13 cellular contexts compared by ENCODE assay signal in the genomic region with DNA sequence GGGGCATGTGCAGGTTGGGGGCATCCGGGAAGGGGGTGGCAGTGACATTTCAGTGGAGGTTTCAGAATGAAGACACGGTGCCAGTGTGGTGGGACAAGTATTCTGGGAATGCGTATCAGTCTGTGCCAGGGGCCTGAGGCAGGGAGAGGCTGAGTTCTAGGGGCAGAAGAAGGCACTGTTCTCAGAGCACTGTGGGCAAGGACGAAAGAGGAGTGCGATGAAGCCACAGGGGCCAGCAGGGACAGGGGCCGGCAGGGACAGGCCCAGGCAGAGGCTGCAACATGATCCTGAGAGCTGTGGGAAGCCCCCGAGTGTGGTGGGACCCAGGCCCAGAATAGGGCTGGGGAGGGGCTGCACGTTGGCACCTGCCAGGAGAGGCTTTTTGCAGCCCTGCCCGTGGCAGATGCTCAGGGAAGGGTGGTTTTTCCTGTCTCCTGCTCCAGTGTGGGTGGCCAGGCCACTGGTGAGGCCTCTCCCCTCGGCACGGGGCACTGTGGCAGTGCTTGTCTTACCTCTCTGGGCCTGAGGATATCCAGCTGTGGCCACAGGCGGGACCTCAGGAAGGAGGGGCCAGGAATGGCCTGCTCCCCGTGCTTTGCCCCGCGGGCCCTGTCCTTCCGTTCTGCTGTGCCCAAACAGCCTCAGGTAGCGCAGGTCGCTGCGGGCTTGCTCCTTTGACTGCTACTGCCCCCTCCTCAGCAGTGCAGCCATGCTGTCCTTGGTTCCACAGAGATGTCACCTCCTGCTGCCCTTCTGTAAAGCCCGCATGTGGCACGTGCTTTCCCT. TPM values are rescaled to one million over a fixed set of nuclear protein-coding genes. Genes with fewer than 3 reads are reported as not detected.
DNase-seq lines count a peak whose midpoint lies in the region; ATAC-seq, FAIRE-seq and TF ChIP-seq lines count a peak whose summit lies in the region.
"Had no signal": no experiment of that assay in that cellular context is flagged by ENCODE, and none has a peak within 500 bp of the region (broad histone marks: within the 10 kb centered on the region; RNA-seq: fewer than 3 reads in every experiment).

No MANE protein-coding gene starts in this region.

- no TSS peak for BruUV-seq in IMR-90 (replicated peaks; lab: Mats Ljungman, UMichigan)

- in situ Hi-C loops in IMR-90 (cut with MboI; ENCODE audit: low sequenced_read_pairs): no loop called here

- H2BK15ac ChIP-seq in IMR-90 (ENCODE audit: low read depth, low read length) (no peak overlapping the region), neuronal stem cell (ENCODE audit: low read length) (peak overlapping the region; percentile 75)

- 83% methylated on average over 19 of the region's 21 CpGs for WGBS in A549 (ENCODE audit: missing lambda C conversion rate)
- WGBS in IMR-90 (ENCODE audit: extremely low coverage in 2 of 2, insufficient read length in 1 of 2), 2 experiments: 71% methylated on average over 16 of the region's 21 CpGs; no CpG with 5 or more reads in 1 of the 2 experiments
- WGBS in neuronal stem cell (ENCODE audit: extremely low coverage in 2 of 2, insufficient read length in 2 of 2, insufficient replicate concordance in 1 of 2), 2 donors: no CpG with 5 or more reads among the region's 21 CpGs

- H3K14ac ChIP-seq in IMR-90 (replicated peaks; ENCODE audit: low read depth, low read length) (no peak overlapping the region), neuronal stem cell (ENCODE audit: low read length) (peak overlapping the region; percentile 1)

- H3K9ac ChIP-seq in IMR-90 (ENCODE audit: low read depth, low read length) (no peak overlapping the region), neuronal stem cell (ENCODE audit: low read depth, low read length, poor library complexity) (peak overlapping the region; percentile 80)

- dilution Hi-C loops in IMR-90 (cut with HindIII; ENCODE audit: low sequenced_read_pairs, unreplicated experiment): no loop called here

- TF ChIP-seq RAD21 in A549 (conservative IDR thresholded peaks at IDR 0.05 in 1 of 2, IDR thresholded peaks at IDR 0.05 in 1 of 2) (no peak), IMR-90 (IDR thresholded peaks at IDR 0.05; ENCODE audit: low read length) (no peak)

- H3K36me3 ChIP-seq in IMR-90 (ENCODE audit: control insufficient read depth, insufficient read depth, low read length) (peaks cover 3% of the 10 kb centered on the region; the same call in 1 of the 2 replicates), neuronal stem cell (replicated peaks in 1 of 2; ENCODE audit: control insufficient read depth in 2 of 2, insufficient read depth in 2 of 2, low read length in 2 of 2) (peaks cover 4 to 9% of the 10 kb centered on the region in 2 donors)

- peaks cover 4% of the 10 kb centered on the region for H4K20me1 ChIP-seq in IMR-90 (ENCODE audit: insufficient read depth, low read length)

- POLR2A ChIA-PET in A549 (lab: Yijun Ruan, JAX): no interaction called here
- POLR2A ChIA-PET in IMR-90 (lab: Charles Lee; ENCODE audit: unreplicated experiment): no interaction called here

- TF ChIP-seq EP300 in A549 (IDR thresholded peaks at IDR 0.05): no peak

- H3K4ac ChIP-seq in IMR-90 (ENCODE audit: low read depth, low read length): no peak overlapping the region; the same call in 1 of the 2 replicates
- no peak overlapping the region for H3K4ac ChIP-seq in neuronal stem cell (ENCODE audit: low read length)

- H2BK120ac ChIP-seq in IMR-90 (ENCODE audit: low read depth, low read length) (no peak overlapping the region), neuronal stem cell (ENCODE audit: low read depth, low read length) (no peak overlapping the region)

- H4K8ac ChIP-seq in IMR-90 (ENCODE audit: low read depth in 2 of 2, low read length in 2 of 2): 0 out of 4 replicates have a peak overlapping the region, but pooled peaks of 1 of the 2 experiments have one; percentile 13
- H4K8ac ChIP-seq in neuronal stem cell (ENCODE audit: low read depth, low read length): peak overlapping the region; percentile 65

- TF ChIP-seq POLR2A in A549 (IDR thresholded peaks at IDR 0.05; ENCODE audit: low read length) (no peak), IMR-90 (IDR thresholded peaks at IDR 0.05; ENCODE audit: low read depth, low read length) (no peak)

- H3K27ac ChIP-seq in A549: peak overlapping the region in 1 of 2 experiments; percentile 32; a peak in 2 of 6 replicates
- no peak overlapping the region for H3K27ac ChIP-seq in IMR-90 (ENCODE audit: insufficient read depth, low read length)
- no peak overlapping the region for H3K27ac ChIP-seq in neuronal stem cell (replicated peaks; ENCODE audit: low read length)
- H3K27ac ChIP-seq: WERI-Rb-1 had no signal

- H3K79me1 ChIP-seq in IMR-90 (ENCODE audit: low read depth in 1 of 2, low read length in 2 of 2) (peaks cover 26 to 59% of the 10 kb centered on the region in 2 experiments), neuronal stem cell (ENCODE audit: low read depth, low read length) (peaks cover 15% of the 10 kb centered on the region)

- H3K18ac ChIP-seq in IMR-90 (ENCODE audit: low read depth, low read length) (no peak overlapping the region; the same call in 1 of the 2 replicates), neuronal stem cell (ENCODE audit: low read length) (peak overlapping the region; percentile 20)

- no peak overlapping the region for H2AK9ac ChIP-seq in IMR-90 (replicated peaks; ENCODE audit: low read depth, low read length, poor library complexity)

- H3K9me1 ChIP-seq in IMR-90 (ENCODE audit: insufficient read depth, low read length): peaks cover 10% of the 10 kb centered on the region; the same call in 1 of the 2 replicates

- H2AK5ac ChIP-seq in IMR-90 (ENCODE audit: low read depth, low read length) (no peak overlapping the region), neuronal stem cell (ENCODE audit: low read depth, low read length) (peak overlapping the region; percentile 53)

- no peak for DNase-seq in A549 (ENCODE audit: low read depth in 1 of 2, low spot score in 1 of 2)
- no peak for DNase-seq in IMR-90
- DNase-seq in Right ventricle myocardium superior: no peak
- DNase-seq in neuronal stem cell (ENCODE audit: low spot score): no peak
- DNase-seq in central memory CD4-positive, alpha-beta T cell: no peak
- DNase-seq in NCI-H524 (lab: John Stamatoyannopoulos, UW): no peak
- DNase-seq: NCI-H1092 treated with DMSO at 0.1 percent for 48 hours, WERI-Rb-1 had no signal

- no peak overlapping the region for H3K4me2 ChIP-seq in A549
- no peak overlapping the region for H3K4me2 ChIP-seq in IMR-90 (ENCODE audit: low read depth, low read length)
- no peak overlapping the region for H3K4me2 ChIP-seq in neuronal stem cell (ENCODE audit: insufficient read depth, low read length, poor library complexity, severe bottlenecking)

- peak overlapping the region; percentile 60 for H2BK12ac ChIP-seq in neuronal stem cell (ENCODE audit: low read length)

- CTCF ChIA-PET in A549 (lab: Yijun Ruan, JAX): interaction anchor here (1.4 to 4.9 kb wide), 5 partner anchors 9 to 54 kb away, joined by 5 to 30 read pairs (median 9); a partner anchor contains a TSS
- CTCF ChIA-PET in IMR-90 (lab: Yijun Ruan, JAX): interaction anchor here (1.6 kb wide), 1 partner anchor 42 kb away, joined by 4 read pairs; a partner anchor contains a TSS

- H3K9me3 ChIP-seq in A549: no peaks in the 10 kb centered on the region
- H3K9me3 ChIP-seq in IMR-90 (ENCODE audit: control insufficient read depth, insufficient read depth, low read length): no peaks in the 10 kb centered on the region
- H3K9me3 ChIP-seq in neuronal stem cell (replicated peaks in 1 of 2; ENCODE audit: control insufficient read depth in 2 of 2, insufficient read depth in 1 of 2, low read depth in 1 of 2, low read length in 2 of 2): peaks cover 2 to 16% of the 10 kb centered on the region in 2 donors
- H3K9me3 ChIP-seq: body of pancreas had no signal

- H4K5ac ChIP-seq in IMR-90 (ENCODE audit: low read depth, low read length): no peak overlapping the region; the same call in 1 of the 2 replicates

- H3K23ac ChIP-seq in IMR-90 (ENCODE audit: low read depth, low read length) (no peak overlapping the region), neuronal stem cell (ENCODE audit: low read depth, low read length, poor library complexity) (peak overlapping the region; percentile 85)

- no peak for FAIRE-seq in A549 (lab: Jason Lieb, UNC)
- FAIRE-seq: D721Med, islet of Langerhans had no signal

- intact Hi-C loops in IMR-90 (cut with micrococcal nuclease) (no loop called here), Right ventricle myocardium superior (cut with DNase I) (no loop called here)

- H3K27me3 ChIP-seq in IMR-90 (ENCODE audit: control insufficient read depth, insufficient read depth, low read length): no peaks in the 10 kb centered on the region
- no peaks in the 10 kb centered on the region for H3K27me3 ChIP-seq in neuronal stem cell (ENCODE audit: control insufficient read depth in 3 of 3, insufficient read depth in 3 of 3, low read depth in 1 of 3, low read length in 3 of 3)
- H3K27me3 ChIP-seq: body of pancreas had no signal

- H2AFZ ChIP-seq in IMR-90 (replicated peaks; ENCODE audit: low read length, poor library complexity): no peak overlapping the region
- H2AFZ ChIP-seq in neuronal stem cell (ENCODE audit: low read length): no peak overlapping the region

- H2BK20ac ChIP-seq in IMR-90 (ENCODE audit: low read depth, low read length): no peak overlapping the region

- H4K91ac ChIP-seq in IMR-90 (ENCODE audit: insufficient read depth, low read depth, low read length) (no peak overlapping the region), neuronal stem cell (ENCODE audit: low read depth, low read length, poor library complexity) (no peak overlapping the region)

- peaks cover 25% of the 10 kb centered on the region for H3K4me1 ChIP-seq in A549
- peaks cover 3% of the 10 kb centered on the region; the same call in 1 of the 2 replicates for H3K4me1 ChIP-seq in IMR-90 (ENCODE audit: control insufficient read depth, insufficient read depth, low read length)
- peaks cover 0 to 12% of the 10 kb centered on the region in 2 donors for H3K4me1 ChIP-seq in neuronal stem cell (ENCODE audit: control insufficient read depth in 2 of 2, insufficient read depth in 1 of 2, low read depth in 1 of 2, low read length in 2 of 2)

- no peak overlapping the region for H3K56ac ChIP-seq in IMR-90 (ENCODE audit: extremely low read depth, insufficient read depth, low read length)

- H2BK5ac ChIP-seq in IMR-90 (ENCODE audit: low read depth, low read length, poor library complexity, severe bottlenecking) (no peak overlapping the region), neuronal stem cell (ENCODE audit: low read length) (peak overlapping the region; percentile 30)

- no peak for TF ChIP-seq CTCF in A549 (IDR thresholded peaks at IDR 0.05)
- no peak for TF ChIP-seq CTCF in IMR-90 (conservative IDR thresholded peaks at IDR 0.05; ENCODE audit: low read depth, low read length)

- H3K4me3 ChIP-seq in A549 (no peak overlapping the region), IMR-90 (ENCODE audit: insufficient read depth, low read depth, low read length) (no peak overlapping the region), neuronal stem cell (ENCODE audit: low read length in 2 of 2) (no peak overlapping the region)
- H3K4me3 ChIP-seq: body of pancreas had no signal

- ATAC-seq in A549: peak; percentile 14 to 45; a peak in 3 of 6 replicates
- ATAC-seq in IMR-90 (ENCODE audit: low read depth): peak; percentile 17; the same call in 1 of the 2 replicates
- peak; percentile 47 for ATAC-seq in Right ventricle myocardium superior (ENCODE audit: poor library complexity)
- no peak for ATAC-seq in HG02678 (IDR thresholded peaks at IDR 0.05; ENCODE audit: unreplicated experiment)
- no peak for ATAC-seq in HG03045 (IDR thresholded peaks at IDR 0.05; ENCODE audit: unreplicated experiment)
- ATAC-seq: body of pancreas had no signal

RNA-seq across cellular contexts. Expression of a gene that starts 10.0 kb away (rescaled TPM):
- polyA plus RNA-seq in A549 (2011; rRNA removed): 85.7 and 95.4 TPM in 2 replicates
- 121 and 136 TPM in 2 replicates for polyA plus RNA-seq in A549 (2012; cell fraction: cytosol; rRNA removed)
- polyA plus RNA-seq in A549 (2012; cell fraction: nucleus; rRNA removed): 433 and 486 TPM in 2 replicates
- polyA plus RNA-seq in A549 (2017; fragmentation: RNase III; extraction: RNeasy Plus Mini Kit Qiagen cat#74134 plus additional on column Dnase treatment): 86.9 to 90.0 TPM (median 87.0 TPM) in 3 replicates
- polyA minus RNA-seq in A549 (2011; rRNA and poly(A)+ RNA removed): 77.7 and 83.6 TPM in 2 replicates
- total RNA-seq in IMR-90 (2012; rRNA removed): 53.6 and 61.1 TPM in 2 replicates
- polyA plus RNA-seq in IMR-90 (2012; rRNA removed): 98.4 and 98.6 TPM in 2 replicates
- polyA plus RNA-seq in IMR-90 (2012; cell fraction: cytosol; rRNA removed): 79.7 and 106 TPM in 2 replicates
- 204 and 302 TPM in 2 replicates for polyA plus RNA-seq in IMR-90 (2012; cell fraction: nucleus; rRNA removed; ENCODE audit: low replicate concordance)
- total RNA-seq in Right ventricle myocardium superior: 118 TPM
- 50.6 TPM for polyA plus RNA-seq in neuronal stem cell (2013, experiment 1 of 2)
- 48.4 TPM for polyA plus RNA-seq in neuronal stem cell (2013, experiment 2 of 2)

RNA-seq across cellular contexts. Expression of a gene that starts 42.4 kb away (rescaled TPM):
- polyA plus RNA-seq in A549 (2011; rRNA removed) (100 and 113 TPM in 2 replicates), A549 (2017; fragmentation: RNase III; extraction: RNeasy Plus Mini Kit Qiagen cat#74134 plus additional on column Dnase treatment) (85.5 to 93.7 TPM (median 93.2 TPM) in 3 replicates), IMR-90 (2012; rRNA removed) (83.1 TPM in 2 replicates)
- polyA plus RNA-seq in A549 (2012; cell fraction: cytosol; rRNA removed): 80.7 and 98.5 TPM in 2 replicates
- polyA plus RNA-seq in A549 (2012; cell fraction: nucleus; rRNA removed): 252 and 288 TPM in 2 replicates
- polyA minus RNA-seq in A549 (2011; rRNA and poly(A)+ RNA removed): 178 and 188 TPM in 2 replicates
- total RNA-seq in IMR-90 (2012; rRNA removed) (72.4 and 81.4 TPM in 2 replicates), Right ventricle myocardium superior (170 TPM)
- 62.2 and 67.4 TPM in 2 replicates for polyA plus RNA-seq in IMR-90 (2012; cell fraction: cytosol; rRNA removed)
- 106 and 206 TPM in 2 replicates for polyA plus RNA-seq in IMR-90 (2012; cell fraction: nucleus; rRNA removed; ENCODE audit: low replicate concordance)
- polyA plus RNA-seq in neuronal stem cell (2013, experiment 1 of 2): 31.3 TPM
- 32.4 TPM for polyA plus RNA-seq in neuronal stem cell (2013, experiment 2 of 2)

Comparison
In these comparisons a context has a peak if more than half of its experiments do, and no peak if none do; other contexts are left out.
1. ATAC-seq: peak in A549 (2 of 2), IMR-90 (single experiment) and Right ventricle myocardium superior (single experiment); none in HG02678 (single experiment) and HG03045 (single experiment).